Comparison of ENCODE assay signal across 25 cellular contexts in the genomic region with DNA sequence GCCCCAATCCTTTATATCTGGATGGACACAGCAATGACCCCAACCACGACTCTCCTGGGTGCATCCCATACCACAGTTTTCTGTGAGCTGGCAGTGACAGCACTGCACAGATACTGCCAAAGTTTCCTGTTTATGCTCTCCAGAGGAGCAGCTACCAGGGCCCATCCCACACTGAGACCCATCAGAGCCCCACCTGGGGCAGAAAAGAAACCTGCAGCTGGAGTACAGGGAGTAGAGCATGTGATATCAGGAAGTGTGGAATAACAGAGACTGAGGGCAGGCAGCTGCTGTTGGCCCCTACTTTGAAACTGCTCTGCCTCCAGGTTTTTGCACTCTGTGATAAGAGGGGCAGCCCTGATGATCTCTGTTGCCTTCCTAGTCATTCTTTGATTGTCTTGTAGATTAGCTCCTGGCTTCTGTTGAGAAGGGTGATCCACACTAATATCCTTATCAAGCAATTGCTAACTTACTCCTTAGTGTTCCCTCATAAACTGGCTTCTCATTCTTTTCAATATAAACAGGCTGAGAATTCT.
A peak's percentile ranks its signal among the peaks of the same experiment; 100 is the strongest.
DNase-seq lines count a peak whose midpoint lies in the region; ATAC-seq, FAIRE-seq and TF ChIP-seq lines count a peak whose summit lies in the region.
"Had no signal": no experiment of that assay in that cellular context is flagged by ENCODE, and none has a peak within 500 bp of the region (broad histone marks: within the 10 kb centered on the region; RNA-seq: fewer than 3 reads in every experiment).

No MANE protein-coding gene starts in this region.

- H3K4me2 ChIP-seq in DND-41 (ENCODE audit: insufficient read depth, low read length) (no peak overlapping the region), H9 (ENCODE audit: insufficient read depth, insufficient read length, low read length) (no peak overlapping the region), H1 (ENCODE audit: insufficient read depth in 1 of 2, low read depth in 2 of 2, low read length in 2 of 2) (no peak overlapping the region), MM.1S (ENCODE audit: low read depth, low read length) (no peak overlapping the region)
- H3K4me2 ChIP-seq: A549; BLaER1 treated with 17β-estradiol and CSF1 and Interleukin-3, amounts not matched to agents 10 nM and 100 nM had no signal

- no peak for FAIRE-seq in H1 (lab: Jason Lieb, UNC)
- FAIRE-seq: A549, D721Med, GM12891, GM18507, H54 had no signal

- DNase-seq in DND-41 (peak; percentile 35), H9 (no peak), H1 (ENCODE audit: low read depth in 1 of 2, low spot score in 2 of 2) (no peak), posterior vena cava (ENCODE audit: low spot score) (peak; percentile 45), NCI-H748 (lab: John Stamatoyannopoulos, UW; ENCODE audit: unreplicated experiment) (no peak), MM.1S (no peak)
- DNase-seq: 8988T; ACHN; AML-193; BE2C; CD4-positive, alpha-beta T cell; CD8-positive, alpha-beta memory T cell; DMS 273 treated with DMSO at 0.1 percent for 48 hours; DMS79; GF-D8; GM23248; HCEC 1CT had no signal

- no peak overlapping the region for H3K9ac ChIP-seq in DND-41 (ENCODE audit: low read depth, low read length)
- no peak overlapping the region for H3K9ac ChIP-seq in H9 (ENCODE audit: extremely low read depth, insufficient read length, low read length)
- H3K9ac ChIP-seq in H1 (replicated peaks in 1 of 4; ENCODE audit: extremely low read depth in 1 of 4, low read depth in 3 of 4, low read length in 3 of 4) = no peak overlapping the region
- H3K9ac ChIP-seq in MM.1S (ENCODE audit: low read length) = no peak overlapping the region
- H3K9ac ChIP-seq: BLaER1 treated with 17β-estradiol and CSF1 and Interleukin-3, amounts not matched to agents 10 nM and 100 nM; GM23248 had no signal

- H3K14ac ChIP-seq in H9 (ENCODE audit: insufficient read depth, low read length) = no peak overlapping the region
- H3K14ac ChIP-seq in H1 (ENCODE audit: insufficient read length) = no peak overlapping the region

- POLR2A ChIA-PET in H1 (lab: Charles Lee; ENCODE audit: partially characterized antibody) = no interaction called here

- H3K23me2 ChIP-seq in H9 (ENCODE audit: insufficient read length, low read depth, low read length, poor library complexity, severe bottlenecking) (no peaks in the 10 kb centered on the region), H1 (ENCODE audit: low read depth, low read length) (no peaks in the 10 kb centered on the region)

- intact Hi-C loops in posterior vena cava (cut with DNase I) = no loop called here

- CTCF ChIA-PET in H1 (lab: Charles Lee; ENCODE audit: partially characterized antibody) = no interaction called here

- H2BK20ac ChIP-seq in H9 (ENCODE audit: low read depth, low read length, poor library complexity, severe bottlenecking) (no peak overlapping the region), H1 (ENCODE audit: low read length) (no peak overlapping the region; the same call in 1 of the 2 replicates)

- no peak for TF ChIP-seq RAD21 in H1 (IDR thresholded peaks at IDR 0.05 in 1 of 2, conservative IDR thresholded peaks at IDR 0.05 in 1 of 2; ENCODE audit: low read depth in 2 of 2, low read length in 2 of 2)

- H2BK120ac ChIP-seq in H9 (ENCODE audit: low read depth, low read length, poor library complexity, severe bottlenecking) (no peak overlapping the region), H1 (replicated peaks; ENCODE audit: low read depth, low read length) (peak overlapping the region; percentile 65)

- H3K9me3 ChIP-seq in DND-41 (ENCODE audit: insufficient read depth, low read length, severe bottlenecking) = peaks cover 4% of the 10 kb centered on the region
- H3K9me3 ChIP-seq in H9 (ENCODE audit: control insufficient read depth, low read depth, low read length) = no peaks in the 10 kb centered on the region
- no peaks in the 10 kb centered on the region; a peak in 1 of 4 replicates for H3K9me3 ChIP-seq in H1 (ENCODE audit: insufficient read depth in 2 of 2, low read depth in 1 of 2, low read length in 1 of 2)
- H3K9me3 ChIP-seq in MM.1S (replicated peaks; ENCODE audit: insufficient read depth, low read length) = no peaks in the 10 kb centered on the region
- H3K9me3 ChIP-seq: A549; BE2C; BLaER1 treated with 17β-estradiol and CSF1 and Interleukin-3, amounts not matched to agents 10 nM and 100 nM had no signal

- H3K36me3 Mint-ChIP-seq in H9 (ENCODE audit: insufficient read depth in 1 of 3, low read depth in 3 of 3) = peaks cover 5 to 19% (median 15%) of the 10 kb centered on the region in 3 experiments
- H3K36me3 Mint-ChIP-seq: CD14-positive monocyte; CD8-positive, alpha-beta memory T cell had no signal

- H2AK5ac ChIP-seq in H9 (ENCODE audit: insufficient read length, low read length) (no peak overlapping the region), H1 (ENCODE audit: low read depth, low read length) (no peak overlapping the region)

- H4K91ac ChIP-seq in H9 (ENCODE audit: insufficient read length, low read depth, low read length) = no peak overlapping the region
- H4K91ac ChIP-seq in H1 (replicated peaks; ENCODE audit: insufficient read length, low read length) = no peak overlapping the region

- H3T11ph ChIP-seq in H9 (ENCODE audit: low read length) = no peak overlapping the region

- H3K23ac ChIP-seq in H9 (ENCODE audit: insufficient read length, low read depth, low read length) = no peak overlapping the region
- no peak overlapping the region for H3K23ac ChIP-seq in H1 (ENCODE audit: insufficient read length)

- H2BK15ac ChIP-seq in H9 (ENCODE audit: low read depth, low read length) (no peak overlapping the region), H1 (ENCODE audit: low read length) (no peak overlapping the region)

- TF ChIP-seq CTCF in DND-41 (IDR thresholded peaks at IDR 0.05; ENCODE audit: borderline replicate concordance, extremely low read depth, low read length, poor library complexity, severe bottlenecking) = no peak
- no peak for TF ChIP-seq CTCF in H9 (conservative IDR thresholded peaks at IDR 0.05)
- TF ChIP-seq CTCF in H1 (IDR thresholded peaks at IDR 0.05; ENCODE audit: control extremely low read depth in 1 of 3, insufficient read depth in 1 of 3, low read depth in 1 of 3, low read length in 3 of 3) = no peak
- no peak for TF ChIP-seq CTCF in MM.1S (IDR thresholded peaks at IDR 0.05; ENCODE audit: low read length)

- no peaks in the 10 kb centered on the region for H3F3A ChIP-seq in MM.1S (ENCODE audit: insufficient read depth, low read length)

- no peak overlapping the region for H3K56ac ChIP-seq in H9 (ENCODE audit: insufficient read length, low read depth, low read length)
- H3K56ac ChIP-seq in H1 (replicated peaks; ENCODE audit: insufficient read length, low read depth, low read length) = no peak overlapping the region

- H3K79me2 ChIP-seq in DND-41 (ENCODE audit: insufficient read depth, low read length) (no peaks in the 10 kb centered on the region), H9 (ENCODE audit: insufficient read depth, low read length) (no peaks in the 10 kb centered on the region), H1 (ENCODE audit: control insufficient read depth in 1 of 2, insufficient read depth in 2 of 2, low read length in 2 of 2) (no peaks in the 10 kb centered on the region), MM.1S (ENCODE audit: low read length) (no peaks in the 10 kb centered on the region)

- peaks cover 2 to 35% of the 10 kb centered on the region in 2 experiments; a peak in 4 of 5 replicates for H3K9me3 Mint-ChIP-seq in H9

- H3K4me1 ChIP-seq in DND-41 (ENCODE audit: insufficient read depth, low read length) = peaks cover 19% of the 10 kb centered on the region
- no peaks in the 10 kb centered on the region for H3K4me1 ChIP-seq in H9 (ENCODE audit: insufficient read depth, low read length)
- no peaks in the 10 kb centered on the region for H3K4me1 ChIP-seq in H1 (replicated peaks in 1 of 4; ENCODE audit: control insufficient read depth in 3 of 4, insufficient read depth in 4 of 4, low read length in 3 of 4)
- H3K4me1 ChIP-seq in MM.1S (ENCODE audit: low read length) = no peaks in the 10 kb centered on the region
- H3K4me1 ChIP-seq: A549, BE2C had no signal

- H2BK5ac ChIP-seq in H9 (ENCODE audit: insufficient read length, low read length) = no peak overlapping the region
- H2BK5ac ChIP-seq in H1 (ENCODE audit: low read depth, low read length) = no peak overlapping the region

- H3K27me3 ChIP-seq in DND-41 (ENCODE audit: insufficient read depth, low read length, poor library complexity) (no peaks in the 10 kb centered on the region), H9 (ENCODE audit: insufficient read depth, low read length) (no peaks in the 10 kb centered on the region), H1 (replicated peaks in 1 of 4; ENCODE audit: control insufficient read depth in 3 of 4, extremely low read depth in 1 of 4, insufficient read depth in 3 of 4, low read length in 3 of 4) (no peaks in the 10 kb centered on the region), MM.1S (replicated peaks; ENCODE audit: insufficient read depth, low read length) (no peaks in the 10 kb centered on the region)
- H3K27me3 ChIP-seq: BE2C; BLaER1 treated with 17β-estradiol and CSF1 and Interleukin-3, amounts not matched to agents 10 nM and 100 nM had no signal

- H3K27ac ChIP-seq in DND-41 (ENCODE audit: low read length) (peak overlapping the region; percentile 50; the same call in 1 of the 2 replicates), H9 (ENCODE audit: insufficient read length, low read depth, low read length) (no peak overlapping the region), H1 (ENCODE audit: low read depth, low read length) (no peak overlapping the region), MM.1S (ENCODE audit: low read length) (no peak overlapping the region)
- H3K27ac ChIP-seq: A549; BLaER1 treated with 17β-estradiol and CSF1 and Interleukin-3, amounts not matched to agents 10 nM and 100 nM; GM23248 had no signal

- no peak overlapping the region for H4K8ac ChIP-seq in H9 (replicated peaks; ENCODE audit: insufficient read length, low read depth, low read length)
- no peak overlapping the region for H4K8ac ChIP-seq in H1 (ENCODE audit: extremely low read depth, insufficient read depth, low read length)

- H2AFZ ChIP-seq in DND-41 (ENCODE audit: low read depth, low read length) (peak overlapping the region; percentile 17; the same call in 1 of the 2 replicates), H9 (ENCODE audit: low read length) (no peak overlapping the region), H1 (ENCODE audit: low read length) (no peak overlapping the region), MM.1S (ENCODE audit: low read length) (no peak overlapping the region)
- H2AFZ ChIP-seq: GM23248 had no signal

- no peak overlapping the region for H3K4me3 Mint-ChIP-seq in H9
- H3K4me3 Mint-ChIP-seq: CD14-positive monocyte; CD4-positive, alpha-beta T cell; CD8-positive, alpha-beta memory T cell had no signal

- peak overlapping the region in 2 of 3 experiments; percentile 11 to 67; a peak in 1 of 7 replicates for H3K27ac Mint-ChIP-seq in H9
- H3K27ac Mint-ChIP-seq: CD14-positive monocyte; CD4-positive, alpha-beta T cell; CD8-positive, alpha-beta memory T cell had no signal

- ATAC-seq in DND-41 (ENCODE audit: insufficient read depth, low read depth) (peak; percentile 87), HG03442 (IDR thresholded peaks at IDR 0.05; ENCODE audit: unreplicated experiment) (no peak)
- ATAC-seq: A549 had no signal

- H3K4me3 ChIP-seq in DND-41 (ENCODE audit: low read depth in 1 of 2, low read length in 2 of 2) = no peak overlapping the region
- H3K4me3 ChIP-seq in H1 (ENCODE audit: extremely low read depth in 1 of 4, insufficient read depth in 2 of 4, low read depth in 3 of 4, low read length in 4 of 4) = no peak overlapping the region
- H3K4me3 ChIP-seq in MM.1S (ENCODE audit: low read length) = no peak overlapping the region
- H3K4me3 ChIP-seq: A549; BLaER1 treated with 17β-estradiol and CSF1 and Interleukin-3, amounts not matched to agents 10 nM and 100 nM; GM23248 had no signal

- TF ChIP-seq EP300 in H1 (IDR thresholded peaks at IDR 0.05; ENCODE audit: borderline replicate concordance in 1 of 2, low read depth in 2 of 2, low read length in 2 of 2) = no peak

- H3K27me3 Mint-ChIP-seq in H9 (ENCODE audit: low read depth) = no peaks in the 10 kb centered on the region; the same call in 1 of the 2 replicates
- H3K27me3 Mint-ChIP-seq: CD4-positive, alpha-beta T cell had no signal

- WGBS in H9 (ENCODE audit: extremely low coverage, insufficient read length, low lambda C conversion rate) = no CpG with 5 or more reads among the region's 1 CpG
- 93% methylated on average over 1 of the region's 1 CpG; no CpG with 5 or more reads in 1 of the 2 experiments for WGBS in H1 (ENCODE audit: extremely low coverage in 1 of 2, insufficient coverage in 1 of 2, insufficient read length in 1 of 2, insufficient replicate concordance in 2 of 2, low coverage in 1 of 2, low lambda C conversion rate in 2 of 2, missing lambda C conversion rate in 1 of 2), 2 experiments

- H4K5ac ChIP-seq in H9 (ENCODE audit: insufficient read length, low read depth, low read length) = no peak overlapping the region
- H4K5ac ChIP-seq in H1 (ENCODE audit: insufficient read length, low read depth, low read length) = no peak overlapping the region

- H3K4ac ChIP-seq in H9 (ENCODE audit: low read depth, low read length) (no peak overlapping the region), H1 (replicated peaks; ENCODE audit: insufficient read length, low read depth, low read length) (no peak overlapping the region)

- TF ChIP-seq POLR2A in H1 (IDR thresholded peaks at IDR 0.05; ENCODE audit: control extremely low read depth in 1 of 2, low read depth in 2 of 2, low read length in 2 of 2) = no peak

- H3K18ac ChIP-seq in H9 (ENCODE audit: insufficient read length, low read depth, low read length) (no peak overlapping the region), H1 (ENCODE audit: extremely low read depth, low read length) (no peak overlapping the region)

- peaks cover 2 to 10% of the 10 kb centered on the region in 2 experiments; a peak in 2 of 4 replicates for H3K4me1 Mint-ChIP-seq in H9
- H3K4me1 Mint-ChIP-seq: CD14-positive monocyte; CD8-positive, alpha-beta memory T cell had no signal

- no peaks in the 10 kb centered on the region for H3K9me2 ChIP-seq in MM.1S (replicated peaks; ENCODE audit: insufficient read depth, low read length)

- no peaks in the 10 kb centered on the region for H3K79me1 ChIP-seq in H9 (ENCODE audit: insufficient read depth, low read depth, low read length, poor library complexity, severe bottlenecking)
- H3K79me1 ChIP-seq in H1 (ENCODE audit: low read depth, low read length) = no peaks in the 10 kb centered on the region

- no peak overlapping the region for H2BK12ac ChIP-seq in H9 (ENCODE audit: insufficient read length, low read depth, low read length)
- H2BK12ac ChIP-seq in H1 (ENCODE audit: low read depth, low read length) = no peak overlapping the region

- no peaks in the 10 kb centered on the region for H3K36me3 ChIP-seq in DND-41 (ENCODE audit: insufficient read depth, low read length)
- H3K36me3 ChIP-seq in H1 (ENCODE audit: control insufficient read depth in 2 of 4, insufficient read depth in 4 of 4, low read length in 3 of 4) = no peaks in the 10 kb centered on the region
- no peaks in the 10 kb centered on the region for H3K36me3 ChIP-seq in MM.1S (replicated peaks; ENCODE audit: insufficient read depth, low read length)
- H3K36me3 ChIP-seq: BLaER1 treated with 17β-estradiol and CSF1 and Interleukin-3, amounts not matched to agents 10 nM and 100 nM had no signal

- H4K20me1 ChIP-seq in DND-41 (ENCODE audit: insufficient read depth, low read length) = no peaks in the 10 kb centered on the region
- H4K20me1 ChIP-seq in H9 (ENCODE audit: control insufficient read depth, insufficient read depth, insufficient read length) = no peaks in the 10 kb centered on the region
- H4K20me1 ChIP-seq in H1 (replicated peaks in 1 of 2; ENCODE audit: control insufficient read depth in 1 of 2, insufficient read depth in 2 of 2, low read length in 2 of 2) = no peaks in the 10 kb centered on the region
- no peaks in the 10 kb centered on the region for H4K20me1 ChIP-seq in MM.1S (ENCODE audit: insufficient read depth, low read length)
- H4K20me1 ChIP-seq: BLaER1 treated with 17β-estradiol and CSF1 and Interleukin-3, amounts not matched to agents 10 nM and 100 nM had no signal

Comparison
In these comparisons a context has a peak if more than half of its experiments do, and no peak if none do; other contexts are left out.
1. DNase-seq: peak in DND-41 (single experiment) and posterior vena cava (single experiment); none in H9 (single experiment), H1 (0 of 2), NCI-H748 (single experiment) and MM.1S (single experiment).